In genomic region chr3:158407844-158408517, GRCh38 we compare ENCODE assay signal across 21 cellular contexts.
DNase-seq lines count a peak whose midpoint lies in the region; ATAC-seq and TF ChIP-seq lines count a peak whose summit lies in the region.
"Had no signal": no experiment of that assay in that cellular context is flagged by ENCODE, and none has a peak within 500 bp of the region (broad histone marks: within the 10 kb centered on the region; RNA-seq: fewer than 3 reads in every experiment).

No MANE protein-coding gene starts in this region.

- peak; percentile 15 for DNase-seq in NCI-H1694 treated with DMSO at 0.1 percent for 48 hours (lab: John Stamatoyannopoulos, UW)
- DNase-seq in NCI-H1694 (lab: John Stamatoyannopoulos, UW) = no peak
- peak; percentile 45 for DNase-seq in fibroblast of the aortic adventitia (ENCODE audit: low read depth)
- DNase-seq in medulla oblongata (ENCODE audit: extremely low spot score) = no peak
- no peak for DNase-seq in DMS114 treated with DMSO at 0.1 percent for 48 hours (lab: John Stamatoyannopoulos, UW; ENCODE audit: unreplicated experiment)
- no peak for DNase-seq in activated T-cell treated with anti-CD3 and anti-CD28 coated beads, Interleukin-2, amount 50 U/mL, for 4 hours
- DNase-seq in retina = no peak
- DNase-seq: ACHN; CD8-positive, alpha-beta T cell; DMS53; EL; GF-D8; H7; MG63; NCI-H187 treated with DMSO at 0.1 percent for 48 hours; NCI-H2107; NCI-H774 had no signal

- no peak overlapping the region for H3K4me3 Mint-ChIP-seq in activated T-cell treated with anti-CD3 and anti-CD28 coated beads, Interleukin-2, amount 50 U/mL, for 4 hours
- H3K4me3 Mint-ChIP-seq: CD8-positive, alpha-beta T cell had no signal

- no peak overlapping the region for H3K4me3 ChIP-seq in fibroblast of the aortic adventitia (ENCODE audit: low read depth, low read length)
- H3K4me3 ChIP-seq: BLaER1, MG63, SJSA1 had no signal

- no peaks in the 10 kb centered on the region for H3K27me3 Mint-ChIP-seq in activated T-cell treated with anti-CD3 and anti-CD28 coated beads, Interleukin-2, amount 50 U/mL, for 4 hours (ENCODE audit: low read depth)

- ATAC-seq in SK-N-SH treated with all-trans-retinoic acid at 6 μM for 48 hours = peak; percentile 28; the same call in 2 of the 3 replicates
- no peak for ATAC-seq in activated T-cell treated with anti-CD3 and anti-CD28 coated beads, Interleukin-2, amount 50 U/mL, for 4 hours
- ATAC-seq: CD8-positive, alpha-beta T cell; Right ventricle myocardium inferior had no signal

- H3K4me1 Mint-ChIP-seq in activated T-cell treated with anti-CD3 and anti-CD28 coated beads, Interleukin-2, amount 50 U/mL, for 4 hours (ENCODE audit: low read depth) = no peaks in the 10 kb centered on the region

- peaks cover 6% of the 10 kb centered on the region for H3K9me3 Mint-ChIP-seq in activated T-cell treated with anti-CD3 and anti-CD28 coated beads, Interleukin-2, amount 50 U/mL, for 4 hours

- TF ChIP-seq CTCF in fibroblast of the aortic adventitia (IDR thresholded peaks at IDR 0.05; ENCODE audit: insufficient read depth, low read length) = no peak

- peaks cover 4% of the 10 kb centered on the region for H3K36me3 Mint-ChIP-seq in activated T-cell treated with anti-CD3 and anti-CD28 coated beads, Interleukin-2, amount 50 U/mL, for 4 hours (ENCODE audit: insufficient read depth)

TF ChIP-seq in SK-N-SH treated with all-trans-retinoic acid at 6 μM for 48 hours, 23 proteins besides CTCF, POLR2A, EP300 and RAD21:
- no peak for TF ChIP-seq SNAI2 (CRISPR knock-in tag; IDR thresholded peaks at IDR 0.05)
- no peak for TF ChIP-seq CREB5 (CRISPR knock-in tag; IDR thresholded peaks at IDR 0.05; ENCODE audit: low read depth)
- TF ChIP-seq ISL1 (CRISPR knock-in tag; IDR thresholded peaks at IDR 0.05) = no peak
- TF ChIP-seq ESRRG (CRISPR knock-in tag; IDR thresholded peaks at IDR 0.05) = no peak
- no peak for TF ChIP-seq BACH2 (CRISPR knock-in tag; IDR thresholded peaks at IDR 0.05; ENCODE audit: borderline replicate concordance)
- TF ChIP-seq PATZ1 (CRISPR knock-in tag; IDR thresholded peaks at IDR 0.05; ENCODE audit: borderline replicate concordance) = no peak
- no peak for TF ChIP-seq POU6F1 (CRISPR knock-in tag; IDR thresholded peaks at IDR 0.05; ENCODE audit: borderline replicate concordance, low read depth)
- no peak for TF ChIP-seq ZFP30 (CRISPR knock-in tag; IDR thresholded peaks at IDR 0.05)
- no peak for TF ChIP-seq ZNF8 (CRISPR knock-in tag; IDR thresholded peaks at IDR 0.05)
- no peak for TF ChIP-seq ZNF70 (CRISPR knock-in tag; IDR thresholded peaks at IDR 0.05)
- no peak for TF ChIP-seq PPARA (CRISPR knock-in tag; IDR thresholded peaks at IDR 0.05; ENCODE audit: borderline replicate concordance)
- TF ChIP-seq ZFP3 (CRISPR knock-in tag; IDR thresholded peaks at IDR 0.05) = no peak
- TF ChIP-seq OSR1 (CRISPR knock-in tag; IDR thresholded peaks at IDR 0.05) = no peak
- TF ChIP-seq ZNF565 (CRISPR knock-in tag; conservative IDR thresholded peaks at IDR 0.05; ENCODE audit: low read depth) = no peak
- TF ChIP-seq CSRNP3 (CRISPR knock-in tag; IDR thresholded peaks at IDR 0.05) = no peak
- TF ChIP-seq TSHZ2 (CRISPR knock-in tag; IDR thresholded peaks at IDR 0.05) = no peak
- TF ChIP-seq ZC3H10 (CRISPR knock-in tag; IDR thresholded peaks at IDR 0.05) = no peak
- TF ChIP-seq CSDC2 (CRISPR knock-in tag; IDR thresholded peaks at IDR 0.05) = no peak
- TF ChIP-seq RARB (CRISPR knock-in tag; IDR thresholded peaks at IDR 0.05) = no peak
TF ChIP-seq in SK-N-SH treated with all-trans-retinoic acid at 6 μM for 48 hours: peak in this region for 0.

Comparison
In these comparisons a context has a peak if more than half of its experiments do, and no peak if none do; other contexts are left out.
1. DNase-seq: peak in NCI-H1694 treated with DMSO at 0.1 percent for 48 hours (single experiment) and fibroblast of the aortic adventitia (single experiment); none in NCI-H1694 (single experiment), medulla oblongata (single experiment), DMS114 treated with DMSO at 0.1 percent for 48 hours (single experiment), activated T-cell treated with anti-CD3 and anti-CD28 coated beads, Interleukin-2, amount 50 U/mL, for 4 hours (single experiment) and retina (single experiment).